9 cellular contexts compared by ENCODE assay signal in the genomic region with DNA sequence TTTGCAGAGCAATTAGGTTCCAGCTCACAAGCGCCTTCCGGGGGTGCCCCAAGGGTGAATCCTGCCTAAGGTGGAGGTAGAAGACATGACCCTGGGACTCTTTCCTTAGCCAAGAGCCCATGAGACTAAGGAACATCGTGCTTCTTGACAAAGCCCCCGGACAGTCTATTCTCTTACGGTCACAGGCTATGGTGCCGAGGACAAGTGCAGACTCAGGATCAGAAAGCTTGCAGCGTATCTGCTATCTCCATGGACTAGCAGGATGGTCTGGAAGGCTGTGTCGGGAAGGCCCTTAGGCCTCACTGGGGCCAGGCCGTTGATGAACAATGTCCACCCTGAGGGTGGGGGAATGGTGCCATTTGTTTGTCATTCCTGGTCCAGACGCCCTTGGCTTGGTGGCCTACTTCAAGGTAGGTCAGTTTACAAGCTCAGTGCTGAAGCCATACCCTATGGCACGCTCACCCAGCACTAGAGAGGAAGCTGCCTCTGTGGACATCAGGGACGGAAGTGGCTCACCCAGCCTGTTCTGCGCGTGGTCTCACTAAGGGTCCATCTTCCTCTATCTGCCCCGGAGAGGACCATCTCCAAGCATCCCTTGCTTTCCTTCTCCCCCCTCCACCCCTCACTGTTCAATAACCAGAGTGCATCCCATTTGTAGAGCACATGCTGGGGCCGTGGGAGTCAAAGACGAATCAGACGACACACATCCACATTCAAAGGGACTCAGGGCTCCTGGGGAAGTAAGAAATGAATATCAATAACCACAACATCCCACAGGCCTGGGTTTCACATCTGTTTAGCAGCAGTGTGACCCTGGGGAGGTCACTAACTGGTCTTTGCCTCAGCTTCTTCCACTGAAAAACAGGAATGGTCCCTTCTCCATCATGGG. TPM values are rescaled to one million over a fixed set of nuclear protein-coding genes. Genes with fewer than 3 reads are reported as not detected.
DNase-seq lines count a peak whose midpoint lies in the region; ATAC-seq and TF ChIP-seq lines count a peak whose summit lies in the region.
"Had no signal": no experiment of that assay in that cellular context is flagged by ENCODE, and none has a peak within 500 bp of the region (broad histone marks: within the 10 kb centered on the region; RNA-seq: fewer than 3 reads in every experiment).

No MANE protein-coding gene starts in this region.

- no peak overlapping the region for H3K14ac ChIP-seq in H9 (ENCODE audit: insufficient read depth, low read length)

- H2AFZ ChIP-seq in H9 (ENCODE audit: low read length) = no peak overlapping the region

- no peaks in the 10 kb centered on the region for H3K9me3 ChIP-seq in H9 (ENCODE audit: control insufficient read depth, low read depth, low read length)

- no peak overlapping the region for H3K4ac ChIP-seq in H9 (ENCODE audit: low read depth, low read length)

- no peak overlapping the region for H2AK5ac ChIP-seq in H9 (ENCODE audit: insufficient read length, low read length)

- H3K27me3 ChIP-seq in H9 (ENCODE audit: insufficient read depth, low read length) = no peaks in the 10 kb centered on the region

- no peak overlapping the region for H2BK15ac ChIP-seq in H9 (ENCODE audit: low read depth, low read length)

- no peak overlapping the region for H2BK5ac ChIP-seq in H9 (ENCODE audit: insufficient read length, low read length)

- ATAC-seq in activated T-helper 17 cell treated with anti-CD3 and anti-CD28 coated beads, Interleukin-2, amount 50 U/mL, for 72 hours (replicated peaks) = peak; percentile 97

- H3K4me2 ChIP-seq in H9 (ENCODE audit: insufficient read depth, insufficient read length, low read length) = no peak overlapping the region

- H2BK20ac ChIP-seq in H9 (ENCODE audit: low read depth, low read length, poor library complexity, severe bottlenecking) = no peak overlapping the region

- no peak overlapping the region for H2BK12ac ChIP-seq in H9 (ENCODE audit: insufficient read length, low read depth, low read length)

- H3K56ac ChIP-seq in H9 (ENCODE audit: insufficient read length, low read depth, low read length) = no peak overlapping the region

- no peak overlapping the region for H3K18ac ChIP-seq in H9 (ENCODE audit: insufficient read length, low read depth, low read length)

- H4K20me1 ChIP-seq in H9 (ENCODE audit: control insufficient read depth, insufficient read depth, insufficient read length) = no peaks in the 10 kb centered on the region

- no peak overlapping the region for H2BK120ac ChIP-seq in H9 (ENCODE audit: low read depth, low read length, poor library complexity, severe bottlenecking)

- H3K79me1 ChIP-seq in H9 (ENCODE audit: insufficient read depth, low read depth, low read length, poor library complexity, severe bottlenecking) = no peaks in the 10 kb centered on the region

- no peaks in the 10 kb centered on the region for H3K79me2 ChIP-seq in H9 (ENCODE audit: insufficient read depth, low read length)

- 0 out of 7 replicates have a peak overlapping the region, but pooled peaks of 2 of the 3 experiments have one; percentile 6 to 41 for H3K27ac Mint-ChIP-seq in H9
- H3K27ac Mint-ChIP-seq in activated T-helper 17 cell treated with anti-CD3 and anti-CD28 coated beads, Interleukin-2, amount 50 U/mL, for 72 hours = peak overlapping the region; percentile 37
- no peak overlapping the region for H3K27ac Mint-ChIP-seq in osteocyte (ENCODE audit: unreplicated experiment)
- no peak overlapping the region for H3K27ac Mint-ChIP-seq in HFFc6

- H3K4me3 Mint-ChIP-seq in H9 = no peak overlapping the region
- H3K4me3 Mint-ChIP-seq in activated T-helper 17 cell treated with anti-CD3 and anti-CD28 coated beads, Interleukin-2, amount 50 U/mL, for 72 hours = peak overlapping the region; percentile 10
- H3K4me3 Mint-ChIP-seq in osteocyte (ENCODE audit: unreplicated experiment) = no peak overlapping the region
- H3K4me3 Mint-ChIP-seq in HFFc6 = no peak overlapping the region

- no CpG with 5 or more reads among the region's 18 CpGs for WGBS in H9 (ENCODE audit: extremely low coverage, insufficient read length, low lambda C conversion rate)

- H3K23ac ChIP-seq in H9 (ENCODE audit: insufficient read length, low read depth, low read length) = no peak overlapping the region

- H3K27ac ChIP-seq in H9 (ENCODE audit: insufficient read length, low read depth, low read length) = no peak overlapping the region
- H3K27ac ChIP-seq: epithelial cell of prostate had no signal

- no peak overlapping the region for H3T11ph ChIP-seq in H9 (ENCODE audit: low read length)

- no peak for TF ChIP-seq CTCF in GM13977 (IDR thresholded peaks at IDR 0.05; ENCODE audit: extremely low read depth, insufficient read depth, missing control alignments)
- no peak for TF ChIP-seq CTCF in H9 (conservative IDR thresholded peaks at IDR 0.05)
- TF ChIP-seq CTCF in osteocyte (IDR thresholded peaks at IDR 0.05) = no peak
- TF ChIP-seq CTCF in HFFc6 (IDR thresholded peaks at IDR 0.05) = no peak

- in situ Hi-C loops in GM13977 (cut with MboI; ENCODE audit: low pct_unique_long_range_greater_than_20kb, low sequenced_read_pairs, unreplicated experiment) = no loop called here

- no peak overlapping the region for H4K91ac ChIP-seq in H9 (ENCODE audit: insufficient read length, low read depth, low read length)

- H3K4me1 Mint-ChIP-seq in H9 (no peaks in the 10 kb centered on the region), osteocyte (ENCODE audit: unreplicated experiment) (no peaks in the 10 kb centered on the region), HFFc6 (ENCODE audit: low read depth) (no peaks in the 10 kb centered on the region)
- H3K4me1 Mint-ChIP-seq in activated T-helper 17 cell treated with anti-CD3 and anti-CD28 coated beads, Interleukin-2, amount 50 U/mL, for 72 hours = peaks cover 11% of the 10 kb centered on the region

- no peaks in the 10 kb centered on the region for H3K4me1 ChIP-seq in H9 (ENCODE audit: insufficient read depth, low read length)

- H3K23me2 ChIP-seq in H9 (ENCODE audit: insufficient read length, low read depth, low read length, poor library complexity, severe bottlenecking) = no peaks in the 10 kb centered on the region

- H4K8ac ChIP-seq in H9 (replicated peaks; ENCODE audit: insufficient read length, low read depth, low read length) = no peak overlapping the region

- H3K36me3 Mint-ChIP-seq in H9 (ENCODE audit: insufficient read depth in 1 of 3, low read depth in 3 of 3) (peaks cover 8 to 19% (median 12%) of the 10 kb centered on the region in 3 experiments; a peak in 6 of 7 replicates), osteocyte (ENCODE audit: unreplicated experiment) (peaks cover 14% of the 10 kb centered on the region), HFFc6 (ENCODE audit: low read depth) (no peaks in the 10 kb centered on the region)
- H3K36me3 Mint-ChIP-seq in activated T-helper 17 cell treated with anti-CD3 and anti-CD28 coated beads, Interleukin-2, amount 50 U/mL, for 72 hours (ENCODE audit: low read depth) = peaks cover 17% of the 10 kb centered on the region

- no peak overlapping the region for H4K5ac ChIP-seq in H9 (ENCODE audit: insufficient read length, low read depth, low read length)

- DNase-seq in GM13977 (ENCODE audit: low spot score) (peak; percentile 62), H9 (no peak), osteocyte (ENCODE audit: extremely low spot score, unreplicated experiment) (peak; percentile 84), HFFc6 (no peak), HUDEP-2 (lab: John Stamatoyannopoulos, UW; ENCODE audit: unreplicated experiment in 76 of 76) (no peak), DMS114 treated with DMSO at 0.1 percent for 48 hours (lab: John Stamatoyannopoulos, UW; ENCODE audit: unreplicated experiment) (no peak)
- DNase-seq: NCI-H774 had no signal

- no peaks in the 10 kb centered on the region for H3K9me3 Mint-ChIP-seq in H9
- no peaks in the 10 kb centered on the region for H3K9me3 Mint-ChIP-seq in activated T-helper 17 cell treated with anti-CD3 and anti-CD28 coated beads, Interleukin-2, amount 50 U/mL, for 72 hours
- H3K9me3 Mint-ChIP-seq in osteocyte (ENCODE audit: unreplicated experiment) = no peaks in the 10 kb centered on the region
- H3K9me3 Mint-ChIP-seq in HFFc6 = no peaks in the 10 kb centered on the region

- no peaks in the 10 kb centered on the region for H3K27me3 Mint-ChIP-seq in H9 (ENCODE audit: low read depth)
- no peaks in the 10 kb centered on the region for H3K27me3 Mint-ChIP-seq in activated T-helper 17 cell treated with anti-CD3 and anti-CD28 coated beads, Interleukin-2, amount 50 U/mL, for 72 hours
- H3K27me3 Mint-ChIP-seq in osteocyte (ENCODE audit: unreplicated experiment) = no peaks in the 10 kb centered on the region
- no peaks in the 10 kb centered on the region; the same call in 1 of the 2 replicates for H3K27me3 Mint-ChIP-seq in HFFc6 (ENCODE audit: insufficient read depth)

- no peak overlapping the region for H3K9ac ChIP-seq in H9 (ENCODE audit: extremely low read depth, insufficient read length, low read length)

RNA-seq across cellular contexts. Expression of gene IQSEC3, which starts 45.0 kb away (rescaled TPM):
- total RNA-seq in H9 (2021) (0.50 and 0.55 TPM in 2 replicates), osteocyte (0.37 and 0.56 TPM in 2 replicates)
- under 1 TPM; 0.05 to 0.39 TPM for total RNA-seq in activated T-helper 17 cell treated with anti-CD3 and anti-CD28 coated beads, Interleukin-2, amount 50 U/mL, for 72 hours
- total RNA-seq in HFFc6 (2021; fragmentation: NEBNext Ultra II Directional; extraction: Animal tissue kit (Norgen Biotek cat#: 25700)) = not detected

Comparison
In these comparisons a context has a peak if more than half of its experiments do, and no peak if none do; other contexts are left out.
1. DNase-seq: peak in GM13977 (single experiment) and osteocyte (single experiment); none in H9 (single experiment), HFFc6 (single experiment), HUDEP-2 (0 of 76) and DMS114 treated with DMSO at 0.1 percent for 48 hours (single experiment).
2. H3K27ac Mint-ChIP-seq: peak in H9 (2 of 3) and activated T-helper 17 cell treated with anti-CD3 and anti-CD28 coated beads, Interleukin-2, amount 50 U/mL, for 72 hours (single experiment); none in osteocyte (single experiment) and HFFc6 (single experiment).